Comparison of ENCODE assay signal across 18 cellular contexts in the genomic region with DNA sequence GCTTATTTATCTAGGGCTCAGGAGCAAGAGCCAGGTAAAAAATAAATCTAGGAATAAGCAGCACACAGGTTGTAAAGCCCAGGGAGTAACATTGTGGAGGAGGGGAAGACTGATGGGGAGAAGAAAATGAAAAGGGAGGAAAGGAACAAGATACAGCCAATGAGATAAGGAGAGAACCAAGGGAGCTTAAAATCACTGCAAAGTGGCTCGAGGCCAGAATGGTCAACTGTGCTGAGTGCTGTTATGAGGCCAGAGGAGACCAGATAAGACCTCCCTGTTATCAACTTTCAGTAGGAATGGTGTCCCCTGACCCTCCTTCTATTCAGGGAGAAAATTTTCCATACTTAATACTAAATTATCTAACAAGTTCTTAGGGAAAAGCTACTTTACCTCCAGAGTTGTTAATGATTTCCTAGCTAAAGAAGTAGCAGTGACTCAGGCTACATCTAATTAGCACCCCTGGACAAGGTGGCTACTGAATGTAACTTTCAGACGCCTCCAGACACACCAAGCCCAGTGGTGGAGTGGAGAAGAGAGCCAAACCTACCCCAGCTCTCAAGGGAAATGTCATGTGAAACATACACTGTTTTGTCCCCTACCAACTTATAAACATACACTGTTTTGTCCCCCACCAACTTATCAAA. TPM values are rescaled to one million over a fixed set of nuclear protein-coding genes. Genes with fewer than 3 reads are reported as not detected.
DNase-seq lines count a peak whose midpoint lies in the region; ATAC-seq and TF ChIP-seq lines count a peak whose summit lies in the region.
"Had no signal": no experiment of that assay in that cellular context is flagged by ENCODE, and none has a peak within 500 bp of the region (broad histone marks: within the 10 kb centered on the region; RNA-seq: fewer than 3 reads in every experiment).

No MANE protein-coding gene starts in this region.

- ATAC-seq in PC-3 (no peak), heart left ventricle (peak; percentile 71 to 82 (median 76)), GM19455 (IDR thresholded peaks at IDR 0.05; ENCODE audit: unreplicated experiment) (no peak)
- ATAC-seq: activated CD4-positive, alpha-beta T cell treated with anti-CD3 and anti-CD28 coated beads for 36 hours; stimulated activated naive CD8-positive, alpha-beta T cell treated with anti-CD3 and anti-CD28 coated beads, Interleukin-15, Interleukin-2, amounts not matched to agents 100 U/mL and 50 U/mL, for 24 hours had no signal

- no TSS peak for BruUV-seq in PC-3 (replicated peaks; lab: Mats Ljungman, UMichigan)

- no peak for TF ChIP-seq POLR2A in heart left ventricle (IDR thresholded peaks at IDR 0.05)

- H3K9me3 ChIP-seq in BLaER1 treated with 17β-estradiol and CSF1 and Interleukin-3, amounts not matched to agents 10 nM and 100 nM (replicated peaks in 1 of 11), result peaks cover 0 to 24% (median 6%) of the 10 kb centered on the region in 11 experiments; a peak in 8 of 22 replicates
- no peaks in the 10 kb centered on the region for H3K9me3 ChIP-seq in PC-3 (ENCODE audit: low read length)
- no peaks in the 10 kb centered on the region for H3K9me3 ChIP-seq in heart left ventricle
- H3K9me3 ChIP-seq in neural progenitor cell (ENCODE audit: low read depth), result no peaks in the 10 kb centered on the region
- H3K9me3 ChIP-seq: sigmoid colon had no signal

- H3K9ac ChIP-seq in BLaER1 treated with 17β-estradiol and CSF1 and Interleukin-3, amounts not matched to agents 10 nM and 100 nM, result no peak overlapping the region
- H3K9ac ChIP-seq in PC-3 (ENCODE audit: low read length) (no peak overlapping the region), neural progenitor cell (no peak overlapping the region)

- H3K9me2 ChIP-seq in PC-3 (replicated peaks; ENCODE audit: low read length), result no peaks in the 10 kb centered on the region

- WGBS in heart left ventricle, 4 donors, result 20 to 41% (median 35%) methylated on average over 2 of the region's 2 CpGs

- peaks cover 92% of the 10 kb centered on the region for H3K79me2 ChIP-seq in PC-3 (ENCODE audit: low read length)
- peaks cover 100% of the 10 kb centered on the region for H3K79me2 ChIP-seq in neural progenitor cell (ENCODE audit: low read depth)

- CTCF ChIA-PET in PC-3 (lab: Charles Lee), result interaction anchor here (1.7 kb wide), 1 partner anchor 10 kb away, joined by 6 read pairs; no protein-coding TSS in a partner anchor

- H3K36me3 ChIP-seq in BLaER1 treated with 17β-estradiol and CSF1 and Interleukin-3, amounts not matched to agents 10 nM and 100 nM, result peaks cover 0 to 21% (median 12%) of the 10 kb centered on the region in 11 experiments; a peak in 10 of 22 replicates
- H3K36me3 ChIP-seq in PC-3 (ENCODE audit: low read depth, low read length) (0 out of 2 replicates have a peak, but pooled peaks cover 2% of the 10 kb centered on the region), heart left ventricle (no peaks in the 10 kb centered on the region), neural progenitor cell (no peaks in the 10 kb centered on the region)
- H3K36me3 ChIP-seq: sigmoid colon had no signal

- H4K20me1 ChIP-seq in BLaER1 treated with 17β-estradiol and CSF1 and Interleukin-3, amounts not matched to agents 10 nM and 100 nM, result peaks cover 0 to 18% (median 0%) of the 10 kb centered on the region in 11 experiments; a peak in 4 of 22 replicates
- peaks cover 12% of the 10 kb centered on the region; the same call in 1 of the 2 replicates for H4K20me1 ChIP-seq in PC-3 (ENCODE audit: low read length)
- H4K20me1 ChIP-seq in neural progenitor cell (ENCODE audit: low read depth), result peaks cover 87% of the 10 kb centered on the region

- H2AFZ ChIP-seq in PC-3 (ENCODE audit: low read length), result no peak overlapping the region
- H2AFZ ChIP-seq in neural progenitor cell (replicated peaks), result no peak overlapping the region

- H3K27ac Mint-ChIP-seq in neural progenitor cell, result no peak overlapping the region
- H3K27ac Mint-ChIP-seq: activated CD4-positive, alpha-beta T cell treated with anti-CD3 and anti-CD28 coated beads for 36 hours; activated naive CD8-positive, alpha-beta T cell treated with anti-CD3 and anti-CD28 coated beads for 36 hours had no signal

- no peak overlapping the region for H3K4me3 Mint-ChIP-seq in neural progenitor cell
- H3K4me3 Mint-ChIP-seq: activated CD4-positive, alpha-beta T cell treated with anti-CD3 and anti-CD28 coated beads for 36 hours; activated naive CD8-positive, alpha-beta T cell treated with anti-CD3 and anti-CD28 coated beads for 36 hours; neural crest cell had no signal

- H3F3A ChIP-seq in PC-3 (ENCODE audit: low read length, unreplicated experiment), result no peaks in the 10 kb centered on the region
- H3F3A ChIP-seq in neural progenitor cell (ENCODE audit: low read depth), result peaks cover 31% of the 10 kb centered on the region

- TF ChIP-seq CTCF in PC-3 (conservative IDR thresholded peaks at IDR 0.05; ENCODE audit: low read depth, low read length) (no peak), heart left ventricle (IDR thresholded peaks at IDR 0.05) (no peak), neural progenitor cell (IDR thresholded peaks at IDR 0.05) (no peak)

- H3K4me1 Mint-ChIP-seq in neural progenitor cell, result peaks cover 20% of the 10 kb centered on the region
- H3K4me1 Mint-ChIP-seq: activated CD4-positive, alpha-beta T cell treated with anti-CD3 and anti-CD28 coated beads for 36 hours; activated naive CD8-positive, alpha-beta T cell treated with anti-CD3 and anti-CD28 coated beads for 36 hours had no signal

- peaks cover 12% of the 10 kb centered on the region for H3K9me3 Mint-ChIP-seq in neural progenitor cell
- H3K9me3 Mint-ChIP-seq: activated naive CD8-positive, alpha-beta T cell treated with anti-CD3 and anti-CD28 coated beads for 36 hours had no signal

- H3K4me2 ChIP-seq in BLaER1 treated with 17β-estradiol and CSF1 and Interleukin-3, amounts not matched to agents 10 nM and 100 nM, result peak overlapping the region in 6 of 11 experiments; percentile 20 to 60 (median 30); a peak in 10 of 22 replicates
- H3K4me2 ChIP-seq in PC-3 (ENCODE audit: low read length) (no peak overlapping the region), neural progenitor cell (no peak overlapping the region)

- H3K4me1 ChIP-seq in BLaER1 treated with 17β-estradiol and CSF1 and Interleukin-3, amounts not matched to agents 10 nM and 100 nM, result peaks cover 0 to 23% (median 18%) of the 10 kb centered on the region in 10 experiments; a peak in 16 of 20 replicates
- peaks cover 9% of the 10 kb centered on the region; the same call in 1 of the 2 replicates for H3K4me1 ChIP-seq in PC-3 (ENCODE audit: insufficient read depth, low read length)
- peaks cover 0 to 66% (median 36%) of the 10 kb centered on the region in 12 donors for H3K4me1 ChIP-seq in heart left ventricle
- H3K4me1 ChIP-seq in neural progenitor cell, result peaks cover 61% of the 10 kb centered on the region

- no peak overlapping the region for H3K4me3 ChIP-seq in BLaER1 treated with 17β-estradiol and CSF1 and Interleukin-3, amounts not matched to agents 10 nM and 100 nM
- H3K4me3 ChIP-seq in PC-3 (ENCODE audit: low read length) (no peak overlapping the region), heart left ventricle (no peak overlapping the region), neural progenitor cell (no peak overlapping the region)
- H3K4me3 ChIP-seq: sigmoid colon had no signal

- POLR2A ChIA-PET in PC-3 (lab: Charles Lee; ENCODE audit: unreplicated experiment), result interaction anchor here (0.7 kb wide), 1 partner anchor 21 kb away, joined by 4 read pairs; no protein-coding TSS in a partner anchor

- peaks cover 40% of the 10 kb centered on the region for H3K36me3 Mint-ChIP-seq in neural progenitor cell
- H3K36me3 Mint-ChIP-seq: activated naive CD8-positive, alpha-beta T cell treated with anti-CD3 and anti-CD28 coated beads for 36 hours had no signal

- DNase-seq in PC-3, result no peak
- DNase-seq in heart left ventricle, result no peak
- DNase-seq in neural progenitor cell (ENCODE audit: low spot score), result no peak
- no peak for DNase-seq in NCI-H524 (lab: John Stamatoyannopoulos, UW)
- no peak for DNase-seq in germinal center (ENCODE audit: low spot score)
- DNase-seq in NCI-H1694 treated with DMSO at 0.1 percent for 48 hours (lab: John Stamatoyannopoulos, UW), result no peak
- DNase-seq: activated CD4-positive, alpha-beta T cell treated with anti-CD3 and anti-CD28 coated beads for 36 hours; activated naive CD8-positive, alpha-beta T cell treated with anti-CD3 and anti-CD28 coated beads for 36 hours; activated T-cell treated with anti-CD3 and anti-CD28 coated beads for 4 hours; NCI-H187 treated with DMSO at 0.1 percent for 48 hours; NCI-H748 treated with DMSO at 0.1 percent for 48 hours; RPMI8226; sigmoid colon; stimulated activated naive CD8-positive, alpha-beta T cell treated with anti-CD3 and anti-CD28 coated beads, Interleukin-15, Interleukin-2, amounts not matched to agents 100 U/mL and 50 U/mL, for 24 hours; T-helper 2 cell had no signal

- no peaks in the 10 kb centered on the region for H3K27me3 ChIP-seq in BLaER1 treated with 17β-estradiol and CSF1 and Interleukin-3, amounts not matched to agents 10 nM and 100 nM
- H3K27me3 ChIP-seq in PC-3 (ENCODE audit: low read length) (no peaks in the 10 kb centered on the region), heart left ventricle (no peaks in the 10 kb centered on the region), neural progenitor cell (no peaks in the 10 kb centered on the region)
- H3K27me3 ChIP-seq: sigmoid colon had no signal

- H3K27me3 Mint-ChIP-seq in neural progenitor cell (ENCODE audit: insufficient read depth, low read depth), result peaks cover 2% of the 10 kb centered on the region

- intact Hi-C loops in PC-3 (cut with micrococcal nuclease) (no loop called here), heart left ventricle (cut with DNase I) (no loop called here)

- H3K27ac ChIP-seq in BLaER1 treated with 17β-estradiol and CSF1 and Interleukin-3, amounts not matched to agents 10 nM and 100 nM, result no peak overlapping the region
- 0 out of 2 replicates have a peak overlapping the region, but pooled peaks have one; percentile 2 for H3K27ac ChIP-seq in PC-3 (ENCODE audit: low read length)
- H3K27ac ChIP-seq in heart left ventricle, result peak overlapping the region in 6 of 12 donors; percentile 8 to 57 (median 46)
- H3K27ac ChIP-seq in neural progenitor cell, result peak overlapping the region; percentile 58

RNA-seq across cellular contexts. Expression of gene ENAH, which starts 25.5 kb away (rescaled TPM):
- 96.6 and 101 TPM in 2 replicates for total RNA-seq in PC-3 (2014; rRNA removed)
- 100 to 1,000 TPM in 4 of 9 donors, 10 to 100 TPM in 5; 54.3 to 183 (median 97.6) TPM for total RNA-seq in heart left ventricle
- polyA plus RNA-seq in heart left ventricle, result 10 to 100 TPM; 17.0 to 41.5 TPM
- 230 and 346 TPM in 2 replicates for total RNA-seq in neural progenitor cell (ENCODE audit: low replicate concordance)

Comparison
In these comparisons a context has a peak if more than half of its experiments do, and no peak if none do; other contexts are left out.
1. H3K27ac ChIP-seq: peak in PC-3 (single experiment) and neural progenitor cell (single experiment); none in BLaER1 treated with 17β-estradiol and CSF1 and Interleukin-3, amounts not matched to agents 10 nM and 100 nM (0 of 11).
2. H3K4me2 ChIP-seq: peak in BLaER1 treated with 17β-estradiol and CSF1 and Interleukin-3, amounts not matched to agents 10 nM and 100 nM (6 of 11); none in PC-3 (single experiment) and neural progenitor cell (single experiment).
3. ATAC-seq: peak in heart left ventricle (4 of 4); none in PC-3 (single experiment) and GM19455 (single experiment).